In genomic region chr10:132466520-132467463, GRCh38 we compare ENCODE assay signal across 16 cellular contexts.
DNase-seq lines count a peak whose midpoint lies in the region; FAIRE-seq and TF ChIP-seq lines count a peak whose summit lies in the region.
"Had no signal": no experiment of that assay in that cellular context is flagged by ENCODE, and none has a peak within 500 bp of the region (broad histone marks: within the 10 kb centered on the region; RNA-seq: fewer than 3 reads in every experiment).

No MANE protein-coding gene starts in this region.

- no peak for TF ChIP-seq POLR2A in Peyer's patch (IDR thresholded peaks at IDR 0.05)
- TF ChIP-seq POLR2A in tibial nerve (IDR thresholded peaks at IDR 0.05): no peak

- H3K9ac ChIP-seq in mesenchymal stem cell (ENCODE audit: low read length): no peak overlapping the region

- no peak for FAIRE-seq in frontal cortex (lab: Jason Lieb, UNC)
- FAIRE-seq: D721Med, GM12878 had no signal

- peaks cover 5% of the 10 kb centered on the region for H3K27me3 Mint-ChIP-seq in activated CD4-positive, alpha-beta memory T cell treated with anti-CD3 and anti-CD28 coated beads, Interleukin-2, amount 10 ng/mL, durations not matched to agents 7 days and 5 days
- H3K27me3 Mint-ChIP-seq: T-cell had no signal

- no peaks in the 10 kb centered on the region for H3K27me3 ChIP-seq in Peyer's patch
- H3K27me3 ChIP-seq in esophagus (ENCODE audit: control insufficient read depth in 1 of 2, insufficient read depth in 2 of 2, low read length in 2 of 2): no peaks in the 10 kb centered on the region
- peaks cover 23 to 40% of the 10 kb centered on the region in 2 experiments for H3K27me3 ChIP-seq in mesenchymal stem cell (ENCODE audit: control insufficient read depth in 1 of 2, insufficient read depth in 1 of 2, low read length in 2 of 2)
- no peaks in the 10 kb centered on the region for H3K27me3 ChIP-seq in tibial nerve
- no peaks in the 10 kb centered on the region for H3K27me3 ChIP-seq in HAP-1 (ENCODE audit: low read depth)

- no peak for TF ChIP-seq CTCF in Peyer's patch (IDR thresholded peaks at IDR 0.05)
- TF ChIP-seq CTCF in tibial nerve (IDR thresholded peaks at IDR 0.05): peak in 2 of 5 experiments; percentile 9 to 23

- H2AK5ac ChIP-seq in mesenchymal stem cell (ENCODE audit: low read length, severe bottlenecking): no peak overlapping the region

- no peaks in the 10 kb centered on the region for H3K79me1 ChIP-seq in mesenchymal stem cell (replicated peaks; ENCODE audit: low read length, poor library complexity, severe bottlenecking)

- no peaks in the 10 kb centered on the region for H3K4me1 Mint-ChIP-seq in activated CD4-positive, alpha-beta memory T cell treated with anti-CD3 and anti-CD28 coated beads, Interleukin-2, amount 10 ng/mL, durations not matched to agents 7 days and 5 days

- no peak overlapping the region for H2AFZ ChIP-seq in mesenchymal stem cell (ENCODE audit: low read depth, low read length)

- no peak overlapping the region for H3K4me3 ChIP-seq in Peyer's patch
- no peak overlapping the region for H3K4me3 ChIP-seq in esophagus (ENCODE audit: low read depth in 1 of 2, low read length in 2 of 2)
- no peak overlapping the region for H3K4me3 ChIP-seq in mesenchymal stem cell (ENCODE audit: insufficient read depth in 1 of 2, low read depth in 1 of 2, low read length in 2 of 2)
- no peak overlapping the region for H3K4me3 ChIP-seq in tibial nerve
- H3K4me3 ChIP-seq in HAP-1: no peak overlapping the region
- H3K4me3 ChIP-seq: GM12878 had no signal

- H3K4me3 Mint-ChIP-seq in activated CD4-positive, alpha-beta memory T cell treated with anti-CD3 and anti-CD28 coated beads, Interleukin-2, amount 10 ng/mL, durations not matched to agents 7 days and 5 days: no peak overlapping the region
- H3K4me3 Mint-ChIP-seq: naive thymus-derived CD8-positive, alpha-beta T cell; stimulated activated naive CD8-positive, alpha-beta T cell treated with anti-CD3 and anti-CD28 coated beads, Interleukin-15, Interleukin-2, amounts not matched to agents 100 ng/mL and 50 ng/mL, for 24 hours; T-cell had no signal

- no peak overlapping the region for H2BK15ac ChIP-seq in mesenchymal stem cell (ENCODE audit: low read depth, poor library complexity, severe bottlenecking)

- H2BK120ac ChIP-seq in mesenchymal stem cell (ENCODE audit: low read depth, low read length): no peak overlapping the region

- H3K4ac ChIP-seq in mesenchymal stem cell (ENCODE audit: low read depth in 1 of 2, low read length in 2 of 2): no peak overlapping the region

- H2BK12ac ChIP-seq in mesenchymal stem cell (ENCODE audit: low read length in 2 of 2): no peak overlapping the region

- H3K36me3 ChIP-seq in Peyer's patch (no peaks in the 10 kb centered on the region), esophagus (ENCODE audit: control insufficient read depth in 2 of 2, insufficient read depth in 2 of 2, low read length in 1 of 2) (no peaks in the 10 kb centered on the region), mesenchymal stem cell (ENCODE audit: control insufficient read depth in 1 of 2, insufficient read depth in 2 of 2, low read depth in 1 of 2, low read length in 2 of 2) (no peaks in the 10 kb centered on the region), tibial nerve (no peaks in the 10 kb centered on the region), HAP-1 (replicated peaks) (no peaks in the 10 kb centered on the region)

- peaks cover 0 to 60% (median 9%) of the 10 kb centered on the region in 4 donors for H3K4me1 ChIP-seq in Peyer's patch
- H3K4me1 ChIP-seq in esophagus (ENCODE audit: control insufficient read depth in 2 of 2, insufficient read depth in 2 of 2, low read length in 1 of 2): peaks cover 15 to 33% of the 10 kb centered on the region in 2 donors
- peaks cover 3% of the 10 kb centered on the region for H3K4me1 ChIP-seq in mesenchymal stem cell (ENCODE audit: control insufficient read depth, insufficient read depth, low read depth, low read length)
- peaks cover 0 to 86% (median 64%) of the 10 kb centered on the region in 4 donors for H3K4me1 ChIP-seq in tibial nerve
- H3K4me1 ChIP-seq in HAP-1: no peaks in the 10 kb centered on the region

- in situ Hi-C loops in HAP-1 (cut with MboI; ENCODE audit: low sequenced_read_pairs): no loop called here

- peaks cover 0 to 4% (median 0%) of the 10 kb centered on the region in 4 donors for H3K9me3 ChIP-seq in Peyer's patch
- peaks cover 0 to 4% of the 10 kb centered on the region in 2 donors for H3K9me3 ChIP-seq in esophagus (ENCODE audit: control insufficient read depth in 2 of 2, insufficient read depth in 1 of 2, low read depth in 1 of 2, low read length in 1 of 2)
- peaks cover 6% of the 10 kb centered on the region for H3K9me3 ChIP-seq in mesenchymal stem cell (ENCODE audit: control insufficient read depth, low read length)
- peaks cover 0 to 5% (median 0%) of the 10 kb centered on the region in 4 donors for H3K9me3 ChIP-seq in tibial nerve
- H3K9me3 ChIP-seq in HAP-1: 0 out of 2 replicates have a peak, but pooled peaks cover 2% of the 10 kb centered on the region

- H3K27ac Mint-ChIP-seq in activated CD4-positive, alpha-beta memory T cell treated with anti-CD3 and anti-CD28 coated beads, Interleukin-2, amount 10 ng/mL, durations not matched to agents 7 days and 5 days: no peak overlapping the region
- H3K27ac Mint-ChIP-seq: activated T-helper 2 cell treated with anti-CD3 and anti-CD28 coated beads, Interferon-gamma antibody, Interleukin-2, Interleukin-4, amounts not matched to agents 10 μg/mL and 5 μg/mL and 100 μg/mL, durations not matched to agents 14 hours and 24 hours and 36 hours; stimulated activated naive CD8-positive, alpha-beta T cell treated with anti-CD3 and anti-CD28 coated beads, Interleukin-15, Interleukin-2, amounts not matched to agents 100 ng/mL and 50 ng/mL, for 24 hours; T-cell had no signal

- DNase-seq in Peyer's patch (peak in 1 of 3 donors; percentile 50), mesenchymal stem cell (no peak), tibial nerve (ENCODE audit: low spot score in 2 of 2) (no peak), HAP-1 (ENCODE audit: low spot score in 2 of 2) (no peak), frontal cortex (ENCODE audit: low spot score in 2 of 2) (no peak)
- no peak for DNase-seq in activated CD4-positive, alpha-beta memory T cell treated with anti-CD3 and anti-CD28 coated beads, Interleukin-2, amount 10 ng/mL, durations not matched to agents 7 days and 5 days
- DNase-seq: AML-193, foreskin fibroblast, retina had no signal

- H3K14ac ChIP-seq in mesenchymal stem cell (ENCODE audit: low read length in 2 of 2): no peak overlapping the region

- POLR2A ChIA-PET in activated CD4-positive, alpha-beta memory T cell treated with anti-CD3 and anti-CD28 coated beads, Interleukin-2, amount 10 ng/mL, durations not matched to agents 7 days and 5 days (lab: Charles Lee): no interaction called here

- H3K36me3 Mint-ChIP-seq in activated CD4-positive, alpha-beta memory T cell treated with anti-CD3 and anti-CD28 coated beads, Interleukin-2, amount 10 ng/mL, durations not matched to agents 7 days and 5 days (ENCODE audit: low read depth): no peaks in the 10 kb centered on the region
- H3K36me3 Mint-ChIP-seq: T-cell had no signal

- no peak overlapping the region for H3K4me2 ChIP-seq in mesenchymal stem cell (ENCODE audit: low read length, poor library complexity, severe bottlenecking)

- H3K23ac ChIP-seq in mesenchymal stem cell (ENCODE audit: low read length in 2 of 2): no peak overlapping the region

- H3K18ac ChIP-seq in mesenchymal stem cell (ENCODE audit: low read depth in 1 of 2, low read length in 2 of 2): no peak overlapping the region

- H4K8ac ChIP-seq in mesenchymal stem cell (ENCODE audit: low read length): peak overlapping the region; percentile 15

- WGBS in esophagus, 2 donors: 83 to 84% methylated on average over 29 of the region's 29 CpGs
- WGBS in mesenchymal stem cell: 89% methylated on average over 29 of the region's 29 CpGs
- 78 to 82% methylated on average over 23 to 29 of the region's 29 CpGs for WGBS in tibial nerve, 2 donors

- no peaks in the 10 kb centered on the region for H3K9me3 Mint-ChIP-seq in activated CD4-positive, alpha-beta memory T cell treated with anti-CD3 and anti-CD28 coated beads, Interleukin-2, amount 10 ng/mL, durations not matched to agents 7 days and 5 days
- H3K9me3 Mint-ChIP-seq: activated T-helper 2 cell treated with anti-CD3 and anti-CD28 coated beads, Interferon-gamma antibody, Interleukin-2, Interleukin-4, amounts not matched to agents 10 μg/mL and 5 μg/mL and 100 μg/mL, durations not matched to agents 14 hours and 24 hours and 36 hours; stimulated activated naive CD8-positive, alpha-beta T cell treated with anti-CD3 and anti-CD28 coated beads, Interleukin-15, Interleukin-2, amounts not matched to agents 100 ng/mL and 50 ng/mL, for 24 hours; T-cell had no signal

- CTCF ChIA-PET in activated CD4-positive, alpha-beta memory T cell treated with anti-CD3 and anti-CD28 coated beads, Interleukin-2, amount 10 ng/mL, durations not matched to agents 7 days and 5 days (lab: Charles Lee): no interaction called here

- H2BK5ac ChIP-seq in mesenchymal stem cell (ENCODE audit: low read depth, low read length, poor library complexity, severe bottlenecking): no peak overlapping the region

- H3K27ac ChIP-seq in Peyer's patch: peak overlapping the region in 3 of 4 donors; percentile 82 to 90 (median 83)
- H3K27ac ChIP-seq in esophagus (ENCODE audit: low read depth in 2 of 2, low read length in 1 of 2): peak overlapping the region; percentile 72 to 73
- no peak overlapping the region for H3K27ac ChIP-seq in mesenchymal stem cell (ENCODE audit: low read length, poor library complexity, severe bottlenecking)
- H3K27ac ChIP-seq in tibial nerve: peak overlapping the region; percentile 57 to 96 (median 94)

- no peak for TF ChIP-seq EP300 in tibial nerve (IDR thresholded peaks at IDR 0.05)

- H4K91ac ChIP-seq in mesenchymal stem cell (ENCODE audit: low read length): no peak overlapping the region
